In genomic region chr7:76201732-76202665, GRCh38 we compare ENCODE assay signal across 1 cellular context.
A peak's percentile ranks its signal among the peaks of the same experiment; 100 is the strongest.
TF ChIP-seq lines count a peak whose summit lies in the region.

Gene SRRM3 (plus strand): TSS chr7:76201896. CDS start chr7:76235067, 33,171 bp downstream.

TF ChIP-seq in HepG2, 621 proteins besides CTCF, POLR2A, EP300 and RAD21 (continued from another document and continues in another):
- peak; percentile 91 for TF ChIP-seq ZNF18 (CRISPR knock-in tag; IDR thresholded peaks at IDR 0.05; ENCODE audit: insufficient replicate concordance)
- TF ChIP-seq KMT2A (CRISPR knock-in tag; IDR thresholded peaks at IDR 0.05) = peak; percentile 82
- TF ChIP-seq HNRNPLL (IDR thresholded peaks at IDR 0.05; ENCODE audit: low read depth, low read length, poor library complexity, severe bottlenecking) = peak; percentile 33
- peak; percentile 99 for TF ChIP-seq ZNF235 (CRISPR knock-in tag; IDR thresholded peaks at IDR 0.05; ENCODE audit: borderline replicate concordance)
- TF ChIP-seq GABPB1 (CRISPR knock-in tag; IDR thresholded peaks at IDR 0.05) = peak; percentile 86
- TF ChIP-seq RAD51 (IDR thresholded peaks at IDR 0.05; ENCODE audit: borderline replicate concordance) = no peak
- peak; percentile 54; the same call in 1 of the 2 replicates for TF ChIP-seq ETV5 (CRISPR knock-in tag; IDR thresholded peaks at IDR 0.05; ENCODE audit: borderline replicate concordance)
- TF ChIP-seq ZNF83 (CRISPR knock-in tag; IDR thresholded peaks at IDR 0.05; ENCODE audit: borderline replicate concordance) = peak; percentile 98
- peak; percentile 77; the same call in 1 of the 2 replicates for TF ChIP-seq ZSCAN30 (CRISPR knock-in tag; IDR thresholded peaks at IDR 0.05)
- TF ChIP-seq PAF1 (CRISPR knock-in tag; IDR thresholded peaks at IDR 0.05) = no peak
- peak; percentile 81; the same call in 1 of the 2 replicates for TF ChIP-seq ZNF337 (CRISPR knock-in tag; IDR thresholded peaks at IDR 0.05; ENCODE audit: borderline replicate concordance, low read depth)
- TF ChIP-seq POGK (CRISPR knock-in tag; conservative IDR thresholded peaks at IDR 0.05) = peak; percentile 99
- peak; percentile 99 for TF ChIP-seq MXD3 (CRISPR knock-in tag; IDR thresholded peaks at IDR 0.05)
- peak; percentile 78; the same call in 1 of the 2 replicates for TF ChIP-seq ADNP (CRISPR knock-in tag; IDR thresholded peaks at IDR 0.05)
- TF ChIP-seq ZKSCAN8 (CRISPR knock-in tag; IDR thresholded peaks at IDR 0.05; ENCODE audit: borderline replicate concordance) = 0 out of 2 replicates have a peak, but pooled peaks have one; percentile 27
- peak in 1 of 2 experiments; percentile 86; a peak in 2 of 4 replicates for TF ChIP-seq ATF4 (CRISPR knock-in tag; IDR thresholded peaks at IDR 0.05)
- peak; percentile 98; the same call in 1 of the 2 replicates for TF ChIP-seq TOE1 (CRISPR knock-in tag; IDR thresholded peaks at IDR 0.05)
- TF ChIP-seq KMT2B (CRISPR knock-in tag; IDR thresholded peaks at IDR 0.05) = peak; percentile 71; the same call in 1 of the 2 replicates
- peak; percentile 98 for TF ChIP-seq ZNF451 (CRISPR knock-in tag; IDR thresholded peaks at IDR 0.05)
- peak; percentile 96 for TF ChIP-seq FOXC1 (CRISPR knock-in tag; IDR thresholded peaks at IDR 0.05; ENCODE audit: borderline replicate concordance)
- TF ChIP-seq ZNF703 (CRISPR knock-in tag; IDR thresholded peaks at IDR 0.05; ENCODE audit: borderline replicate concordance) = no peak
- peak; percentile 78 for TF ChIP-seq BCL6 (CRISPR knock-in tag; IDR thresholded peaks at IDR 0.05)
- peak; percentile 99 for TF ChIP-seq BRCA1 (CRISPR knock-in tag; IDR thresholded peaks at IDR 0.05)
- TF ChIP-seq GLMP (CRISPR knock-in tag; IDR thresholded peaks at IDR 0.05; ENCODE audit: borderline replicate concordance) = no peak
- no peak for TF ChIP-seq NFE2 (CRISPR knock-in tag; IDR thresholded peaks at IDR 0.05)
- TF ChIP-seq HNRNPK (IDR thresholded peaks at IDR 0.05; ENCODE audit: low read depth, low read length, poor library complexity, severe bottlenecking) = peak; percentile 100
- no peak for TF ChIP-seq E2F1 (CRISPR knock-in tag; IDR thresholded peaks at IDR 0.05)
- TF ChIP-seq ZNF770 (CRISPR knock-in tag; IDR thresholded peaks at IDR 0.05) = peak; percentile 70
- peak; percentile 54 for TF ChIP-seq TAF1 (CRISPR knock-in tag; IDR thresholded peaks at IDR 0.05)
- TF ChIP-seq ZNF749 (CRISPR knock-in tag; IDR thresholded peaks at IDR 0.05; ENCODE audit: borderline replicate concordance) = peak; percentile 98
- TF ChIP-seq ZSCAN29 (CRISPR knock-in tag; conservative IDR thresholded peaks at IDR 0.05) = no peak
- TF ChIP-seq SIX4 (CRISPR knock-in tag; IDR thresholded peaks at IDR 0.05) = peak; percentile 77
- peak; percentile 90 for TF ChIP-seq KDM2A (CRISPR knock-in tag; IDR thresholded peaks at IDR 0.05; ENCODE audit: borderline replicate concordance, low read depth)
- TF ChIP-seq BHLHE40 (IDR thresholded peaks at IDR 0.05; ENCODE audit: low read length) = 0 out of 2 replicates have a peak, but pooled peaks have one; percentile 17
- no peak for TF ChIP-seq FOXJ3 (CRISPR knock-in tag; IDR thresholded peaks at IDR 0.05; ENCODE audit: borderline replicate concordance)
- TF ChIP-seq ZNF550 (CRISPR knock-in tag; IDR thresholded peaks at IDR 0.05; ENCODE audit: borderline replicate concordance) = no peak
- 0 out of 2 replicates have a peak, but pooled peaks have one; percentile 51 for TF ChIP-seq TIGD3 (CRISPR knock-in tag; IDR thresholded peaks at IDR 0.05; ENCODE audit: borderline replicate concordance)
- 0 out of 2 replicates have a peak, but pooled peaks have one; percentile 52 for TF ChIP-seq KLF15 (CRISPR knock-in tag; IDR thresholded peaks at IDR 0.05; ENCODE audit: borderline replicate concordance)
- TF ChIP-seq GLI4 (CRISPR knock-in tag; IDR thresholded peaks at IDR 0.05; ENCODE audit: borderline replicate concordance) = peak; percentile 86; the same call in 1 of the 2 replicates
- TF ChIP-seq ARID5B (CRISPR knock-in tag; IDR thresholded peaks at IDR 0.05) = peak; percentile 87
- peak; percentile 100 for TF ChIP-seq TMF1 (CRISPR knock-in tag; IDR thresholded peaks at IDR 0.05; ENCODE audit: low read depth)
- peak; percentile 44 for TF ChIP-seq JARID2 (CRISPR knock-in tag; IDR thresholded peaks at IDR 0.05; ENCODE audit: insufficient replicate concordance)
- TF ChIP-seq NFATC3 (CRISPR knock-in tag; IDR thresholded peaks at IDR 0.05) = no peak
- no peak for TF ChIP-seq ZNF549 (CRISPR knock-in tag; IDR thresholded peaks at IDR 0.05)
- TF ChIP-seq RFX5 (IDR thresholded peaks at IDR 0.05; ENCODE audit: low read depth, low read length) = no peak
- no peak for TF ChIP-seq HHEX (CRISPR knock-in tag; IDR thresholded peaks at IDR 0.05)
- peak; percentile 98 for TF ChIP-seq ZSCAN31 (CRISPR knock-in tag; IDR thresholded peaks at IDR 0.05; ENCODE audit: low read depth)
- peak; percentile 62; the same call in 1 of the 2 replicates for TF ChIP-seq NCOA2 (CRISPR knock-in tag; IDR thresholded peaks at IDR 0.05)
- TF ChIP-seq GPBP1L1 (CRISPR knock-in tag; IDR thresholded peaks at IDR 0.05) = no peak
- peak; percentile 67 for TF ChIP-seq RXRA (CRISPR knock-in tag; IDR thresholded peaks at IDR 0.05)
- TF ChIP-seq MTF1 (CRISPR knock-in tag; IDR thresholded peaks at IDR 0.05) = peak; percentile 51; the same call in 1 of the 2 replicates
- TF ChIP-seq ZNF24 (IDR thresholded peaks at IDR 0.05) = no peak
- peak; percentile 80 for TF ChIP-seq FOXA3 (CRISPR knock-in tag; IDR thresholded peaks at IDR 0.05)
- TF ChIP-seq SP2 (CRISPR knock-in tag; IDR thresholded peaks at IDR 0.05) = peak; percentile 52
